3 cellular contexts compared by ENCODE assay signal in genomic region chr3:87398226-87398774, GRCh38.
TF ChIP-seq lines count a peak whose summit lies in the region.

No MANE protein-coding gene starts in this region.

TF ChIP-seq in A549, 52 proteins besides CTCF, POLR2A, EP300 and RAD21:
- peak; percentile 36 to 55; a peak in 2 of 4 replicates for TF ChIP-seq CEBPB (IDR thresholded peaks at IDR 0.05)
- TF ChIP-seq ZC3H11A (IDR thresholded peaks at IDR 0.05): no peak

TF ChIP-seq in IMR-90, 13 proteins besides CTCF, POLR2A, EP300 and RAD21:
- peak; percentile 82 for TF ChIP-seq CEBPB (IDR thresholded peaks at IDR 0.05; ENCODE audit: low read depth, low read length)
- no peak for TF ChIP-seq NFE2L2 (IDR thresholded peaks at IDR 0.05; ENCODE audit: low read depth, low read length)
- TF ChIP-seq SMC3 (IDR thresholded peaks at IDR 0.05; ENCODE audit: low read depth, low read length): no peak
TF ChIP-seq in IMR-90: peak in this region for 1.

TF ChIP-seq in K562, 482 proteins besides CTCF, POLR2A, EP300 and RAD21:
- TF ChIP-seq, protein P1, sequence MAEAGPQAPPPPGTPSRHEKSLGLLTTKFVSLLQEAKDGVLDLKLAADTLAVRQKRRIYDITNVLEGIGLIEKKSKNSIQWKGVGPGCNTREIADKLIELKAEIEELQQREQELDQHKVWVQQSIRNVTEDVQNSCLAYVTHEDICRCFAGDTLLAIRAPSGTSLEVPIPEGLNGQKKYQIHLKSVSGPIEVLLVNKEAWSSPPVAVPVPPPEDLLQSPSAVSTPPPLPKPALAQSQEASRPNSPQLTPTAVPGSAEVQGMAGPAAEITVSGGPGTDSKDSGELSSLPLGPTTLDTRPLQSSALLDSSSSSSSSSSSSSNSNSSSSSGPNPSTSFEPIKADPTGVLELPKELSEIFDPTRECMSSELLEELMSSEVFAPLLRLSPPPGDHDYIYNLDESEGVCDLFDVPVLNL (CRISPR knock-in tag; IDR thresholded peaks at IDR 0.05; ENCODE audit: low read depth): no peak
- TF ChIP-seq CEBPB (tag; IDR thresholded peaks at IDR 0.05) (peak; percentile 69), CEBPG (CRISPR knock-in tag; IDR thresholded peaks at IDR 0.05) (no peak), CEBPG (tag; conservative IDR thresholded peaks at IDR 0.05 in 1 of 2, IDR thresholded peaks at IDR 0.05 in 1 of 2) (peak in 1 of 2 experiments; percentile 67; a peak in 2 of 4 replicates)
